21 cellular contexts compared by ENCODE assay signal in the genomic region with DNA sequence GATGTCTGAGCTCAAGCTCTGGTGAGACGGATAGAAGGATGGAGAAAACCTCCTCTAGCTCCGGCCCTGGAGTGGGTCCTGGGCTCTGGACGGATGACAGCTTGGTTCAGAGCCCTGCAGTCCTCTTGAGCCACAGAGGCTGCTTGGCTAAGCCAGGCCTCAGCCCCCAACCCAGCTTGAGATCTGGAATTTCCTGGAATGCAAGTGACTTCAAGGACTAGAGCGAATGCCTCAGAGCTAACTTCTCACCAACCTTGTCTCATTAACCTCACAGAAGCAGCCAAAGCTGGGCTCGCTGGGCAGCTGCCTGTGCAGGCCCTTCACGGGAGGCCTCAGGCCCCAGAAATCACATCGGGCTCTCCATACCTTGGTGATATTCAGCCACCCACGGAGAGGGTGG.
"Had no signal": no experiment of that assay in that cellular context is flagged by ENCODE, and none has a peak within 500 bp of the region (broad histone marks: within the 10 kb centered on the region; RNA-seq: fewer than 3 reads in every experiment).

No MANE protein-coding gene starts in this region.

- H3K27me3 ChIP-seq: neural progenitor cell, right lobe of liver, testis had no signal

- H3K36me3 ChIP-seq: left lung, neural progenitor cell, right lobe of liver had no signal

- H3K27ac Mint-ChIP-seq: activated T-cell treated with anti-CD3 and anti-CD28 coated beads, Interleukin-2, amount 50 U/mL, for 72 hours; dendritic cell treated with granulocyte-macrophage colony-stimulating factor and Interleukin-4, amounts not matched to agents 40 ng/mL and 50 ng/mL, for 4 days; naive B cell; neural progenitor cell; stimulated activated memory B cell treated with anti-CD40 and anti-IgM and Interleukin-4, amounts not matched to agents 10 μg/mL and 1 μg/mL and 100 μg/mL, for 72 hours; T-helper 1 cell treated with Interleukin-12 subunit alpha and Interleukin-12 subunit beta and Interleukin-4 antibody, amounts not matched to agents 30 μg/mL and 1 μg/mL, for 36 hours had no signal

- H3K4me1 ChIP-seq: neural progenitor cell had no signal

- H3K9me3 ChIP-seq: left lung, mucosa of descending colon, right lobe of liver, testis had no signal

- H3K4me3 ChIP-seq: left lung, mucosa of descending colon, neural progenitor cell, right lobe of liver, testis had no signal

- H3K4me2 ChIP-seq: neural progenitor cell had no signal

- H3K36me3 Mint-ChIP-seq: naive B cell; stimulated activated memory B cell treated with anti-CD40 and anti-IgM and Interleukin-4, amounts not matched to agents 10 μg/mL and 1 μg/mL and 100 μg/mL, for 72 hours had no signal

- H3K4me3 Mint-ChIP-seq: activated T-cell treated with anti-CD3 and anti-CD28 coated beads, Interleukin-2, amount 50 U/mL, for 72 hours; dendritic cell treated with granulocyte-macrophage colony-stimulating factor and Interleukin-4, amounts not matched to agents 40 ng/mL and 50 ng/mL, for 4 days; naive B cell; neural progenitor cell; stimulated activated memory B cell treated with anti-CD40 and anti-IgM and Interleukin-4, amounts not matched to agents 10 μg/mL and 1 μg/mL and 100 μg/mL, for 72 hours; T-helper 1 cell treated with Interleukin-12 subunit alpha and Interleukin-12 subunit beta and Interleukin-4 antibody, amounts not matched to agents 30 μg/mL and 1 μg/mL, for 36 hours had no signal

- ATAC-seq: activated T-cell treated with anti-CD3 and anti-CD28 coated beads, Interleukin-2, amount 50 U/mL, for 72 hours; left lung; mucosa of descending colon; stimulated activated memory B cell treated with anti-CD40 and anti-IgM and Interleukin-4, amounts not matched to agents 10 μg/mL and 1 μg/mL and 100 μg/mL, for 72 hours had no signal

- H2AFZ ChIP-seq: neural progenitor cell had no signal

- DNase-seq: activated CD4-positive, alpha-beta T cell treated with anti-CD3 and anti-CD28 coated beads, Interleukin-2, amount 50 U/mL, for 4 hours; activated effector memory CD4-positive, alpha-beta T cell treated with anti-CD3 and anti-CD28 coated beads, Interleukin-2, amount 50 U/mL, for 16 hours; activated naive CD4-positive, alpha-beta T cell treated with anti-CD3 and anti-CD28 coated beads, Interleukin-2, amount 50 U/mL, for 16 hours; activated T-cell treated with anti-CD3 and anti-CD28 coated beads, Interleukin-2, amount 50 U/mL, for 72 hours; foreskin fibroblast; left lung; mammary epithelial cell; mucosa of descending colon; naive B cell; small intestine; stimulated activated CD4-positive, alpha-beta T cell treated with anti-CD3 and anti-CD28 coated beads, Interleukin-4, amount 100 ng/mL, for 24 hours had no signal

- H3K27ac ChIP-seq: epithelial cell of prostate, left lung, neural progenitor cell, VCaP had no signal

- FAIRE-seq: astrocyte, keratinocyte, small intestine had no signal

- H3K9ac ChIP-seq: neural progenitor cell had no signal

- H3K9me3 Mint-ChIP-seq: activated T-cell treated with anti-CD3 and anti-CD28 coated beads, Interleukin-2, amount 50 U/mL, for 72 hours; dendritic cell treated with granulocyte-macrophage colony-stimulating factor and Interleukin-4, amounts not matched to agents 40 ng/mL and 50 ng/mL, for 4 days; neural progenitor cell; stimulated activated memory B cell treated with anti-CD40 and anti-IgM and Interleukin-4, amounts not matched to agents 10 μg/mL and 1 μg/mL and 100 μg/mL, for 72 hours; T-helper 1 cell treated with Interleukin-12 subunit alpha and Interleukin-12 subunit beta and Interleukin-4 antibody, amounts not matched to agents 30 μg/mL and 1 μg/mL, for 36 hours had no signal
